Comparison of ENCODE assay signal across 1 cellular context in genomic region chr1:151909167-151910149, GRCh38.
A peak's percentile ranks its signal among the peaks of the same experiment; 100 is the strongest.
TF ChIP-seq lines count a peak whose summit lies in the region.

TSS of gene THEM4 (minus strand) at chr1:151909511. CDS start at chr1:151909458, 53 bp downstream.

TF ChIP-seq in HepG2, 621 proteins besides CTCF, POLR2A, EP300 and RAD21 (continued from another document and continues in another):
- TF ChIP-seq, protein P1, sequence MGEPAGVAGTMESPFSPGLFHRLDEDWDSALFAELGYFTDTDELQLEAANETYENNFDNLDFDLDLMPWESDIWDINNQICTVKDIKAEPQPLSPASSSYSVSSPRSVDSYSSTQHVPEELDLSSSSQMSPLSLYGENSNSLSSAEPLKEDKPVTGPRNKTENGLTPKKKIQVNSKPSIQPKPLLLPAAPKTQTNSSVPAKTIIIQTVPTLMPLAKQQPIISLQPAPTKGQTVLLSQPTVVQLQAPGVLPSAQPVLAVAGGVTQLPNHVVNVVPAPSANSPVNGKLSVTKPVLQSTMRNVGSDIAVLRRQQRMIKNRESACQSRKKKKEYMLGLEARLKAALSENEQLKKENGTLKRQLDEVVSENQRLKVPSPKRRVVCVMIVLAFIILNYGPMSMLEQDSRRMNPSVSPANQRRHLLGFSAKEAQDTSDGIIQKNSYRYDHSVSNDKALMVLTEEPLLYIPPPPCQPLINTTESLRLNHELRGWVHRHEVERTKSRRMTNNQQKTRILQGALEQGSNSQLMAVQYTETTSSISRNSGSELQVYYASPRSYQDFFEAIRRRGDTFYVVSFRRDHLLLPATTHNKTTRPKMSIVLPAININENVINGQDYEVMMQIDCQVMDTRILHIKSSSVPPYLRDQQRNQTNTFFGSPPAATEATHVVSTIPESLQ (CRISPR knock-in tag; conservative IDR thresholded peaks at IDR 0.05), result peak; percentile 64; the same call in 1 of the 2 replicates
- TF ChIP-seq, protein P2, sequence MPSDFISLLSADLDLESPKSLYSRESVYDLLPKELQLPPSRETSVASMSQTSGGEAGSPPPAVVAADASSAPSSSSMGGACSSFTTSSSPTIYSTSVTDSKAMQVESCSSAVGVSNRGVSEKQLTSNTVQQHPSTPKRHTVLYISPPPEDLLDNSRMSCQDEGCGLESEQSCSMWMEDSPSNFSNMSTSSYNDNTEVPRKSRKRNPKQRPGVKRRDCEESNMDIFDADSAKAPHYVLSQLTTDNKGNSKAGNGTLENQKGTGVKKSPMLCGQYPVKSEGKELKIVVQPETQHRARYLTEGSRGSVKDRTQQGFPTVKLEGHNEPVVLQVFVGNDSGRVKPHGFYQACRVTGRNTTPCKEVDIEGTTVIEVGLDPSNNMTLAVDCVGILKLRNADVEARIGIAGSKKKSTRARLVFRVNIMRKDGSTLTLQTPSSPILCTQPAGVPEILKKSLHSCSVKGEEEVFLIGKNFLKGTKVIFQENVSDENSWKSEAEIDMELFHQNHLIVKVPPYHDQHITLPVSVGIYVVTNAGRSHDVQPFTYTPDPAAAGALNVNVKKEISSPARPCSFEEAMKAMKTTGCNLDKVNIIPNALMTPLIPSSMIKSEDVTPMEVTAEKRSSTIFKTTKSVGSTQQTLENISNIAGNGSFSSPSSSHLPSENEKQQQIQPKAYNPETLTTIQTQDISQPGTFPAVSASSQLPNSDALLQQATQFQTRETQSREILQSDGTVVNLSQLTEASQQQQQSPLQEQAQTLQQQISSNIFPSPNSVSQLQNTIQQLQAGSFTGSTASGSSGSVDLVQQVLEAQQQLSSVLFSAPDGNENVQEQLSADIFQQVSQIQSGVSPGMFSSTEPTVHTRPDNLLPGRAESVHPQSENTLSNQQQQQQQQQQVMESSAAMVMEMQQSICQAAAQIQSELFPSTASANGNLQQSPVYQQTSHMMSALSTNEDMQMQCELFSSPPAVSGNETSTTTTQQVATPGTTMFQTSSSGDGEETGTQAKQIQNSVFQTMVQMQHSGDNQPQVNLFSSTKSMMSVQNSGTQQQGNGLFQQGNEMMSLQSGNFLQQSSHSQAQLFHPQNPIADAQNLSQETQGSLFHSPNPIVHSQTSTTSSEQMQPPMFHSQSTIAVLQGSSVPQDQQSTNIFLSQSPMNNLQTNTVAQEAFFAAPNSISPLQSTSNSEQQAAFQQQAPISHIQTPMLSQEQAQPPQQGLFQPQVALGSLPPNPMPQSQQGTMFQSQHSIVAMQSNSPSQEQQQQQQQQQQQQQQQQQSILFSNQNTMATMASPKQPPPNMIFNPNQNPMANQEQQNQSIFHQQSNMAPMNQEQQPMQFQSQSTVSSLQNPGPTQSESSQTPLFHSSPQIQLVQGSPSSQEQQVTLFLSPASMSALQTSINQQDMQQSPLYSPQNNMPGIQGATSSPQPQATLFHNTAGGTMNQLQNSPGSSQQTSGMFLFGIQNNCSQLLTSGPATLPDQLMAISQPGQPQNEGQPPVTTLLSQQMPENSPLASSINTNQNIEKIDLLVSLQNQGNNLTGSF (CRISPR knock-in tag; IDR thresholded peaks at IDR 0.05), result no peak
- TF ChIP-seq ATF5 (CRISPR knock-in tag; IDR thresholded peaks at IDR 0.05; ENCODE audit: low read depth) (no peak), ZNF251 (CRISPR knock-in tag; IDR thresholded peaks at IDR 0.05) (no peak), PLRG1 (conservative IDR thresholded peaks at IDR 0.05) (no peak), ZNF343 (CRISPR knock-in tag; IDR thresholded peaks at IDR 0.05) (0 out of 2 replicates have a peak, but pooled peaks have one; percentile 62), SAFB2 (CRISPR knock-in tag; IDR thresholded peaks at IDR 0.05; ENCODE audit: borderline replicate concordance, low read depth) (peak; percentile 84; the same call in 1 of the 2 replicates), BCLAF1 (IDR thresholded peaks at IDR 0.05) (no peak), BRD4 (CRISPR knock-in tag; IDR thresholded peaks at IDR 0.05) (peak; percentile 60; the same call in 1 of the 2 replicates), ZFP36L1 (CRISPR knock-in tag; IDR thresholded peaks at IDR 0.05) (peak; percentile 79; the same call in 1 of the 2 replicates), MEIS2 (CRISPR knock-in tag; IDR thresholded peaks at IDR 0.05) (peak; percentile 77; the same call in 1 of the 2 replicates), ZNF44 (CRISPR knock-in tag; IDR thresholded peaks at IDR 0.05) (no peak; the same call in 1 of the 2 replicates), ZNF652 (CRISPR knock-in tag; IDR thresholded peaks at IDR 0.05; ENCODE audit: borderline replicate concordance, low read depth) (peak; percentile 94), TAF1 (CRISPR knock-in tag; IDR thresholded peaks at IDR 0.05) (peak; percentile 76), ZNF34 (CRISPR knock-in tag; IDR thresholded peaks at IDR 0.05; ENCODE audit: borderline replicate concordance) (no peak), SKI (IDR thresholded peaks at IDR 0.05; ENCODE audit: partially characterized antibody) (peak; percentile 66), ZBTB40 (IDR thresholded peaks at IDR 0.05) (peak; percentile 79), ZBTB40 (CRISPR knock-in tag; IDR thresholded peaks at IDR 0.05) (peak; percentile 87), ZBTB8A (CRISPR knock-in tag; IDR thresholded peaks at IDR 0.05; ENCODE audit: borderline replicate concordance, low read depth) (no peak), ZNF383 (CRISPR knock-in tag; IDR thresholded peaks at IDR 0.05; ENCODE audit: borderline replicate concordance) (no peak), TEAD2 (CRISPR knock-in tag; IDR thresholded peaks at IDR 0.05) (no peak), ZNF777 (CRISPR knock-in tag; IDR thresholded peaks at IDR 0.05) (peak; percentile 59), ZNF501 (CRISPR knock-in tag; IDR thresholded peaks at IDR 0.05) (peak; percentile 92)
- TF ChIP-seq, protein P3, sequence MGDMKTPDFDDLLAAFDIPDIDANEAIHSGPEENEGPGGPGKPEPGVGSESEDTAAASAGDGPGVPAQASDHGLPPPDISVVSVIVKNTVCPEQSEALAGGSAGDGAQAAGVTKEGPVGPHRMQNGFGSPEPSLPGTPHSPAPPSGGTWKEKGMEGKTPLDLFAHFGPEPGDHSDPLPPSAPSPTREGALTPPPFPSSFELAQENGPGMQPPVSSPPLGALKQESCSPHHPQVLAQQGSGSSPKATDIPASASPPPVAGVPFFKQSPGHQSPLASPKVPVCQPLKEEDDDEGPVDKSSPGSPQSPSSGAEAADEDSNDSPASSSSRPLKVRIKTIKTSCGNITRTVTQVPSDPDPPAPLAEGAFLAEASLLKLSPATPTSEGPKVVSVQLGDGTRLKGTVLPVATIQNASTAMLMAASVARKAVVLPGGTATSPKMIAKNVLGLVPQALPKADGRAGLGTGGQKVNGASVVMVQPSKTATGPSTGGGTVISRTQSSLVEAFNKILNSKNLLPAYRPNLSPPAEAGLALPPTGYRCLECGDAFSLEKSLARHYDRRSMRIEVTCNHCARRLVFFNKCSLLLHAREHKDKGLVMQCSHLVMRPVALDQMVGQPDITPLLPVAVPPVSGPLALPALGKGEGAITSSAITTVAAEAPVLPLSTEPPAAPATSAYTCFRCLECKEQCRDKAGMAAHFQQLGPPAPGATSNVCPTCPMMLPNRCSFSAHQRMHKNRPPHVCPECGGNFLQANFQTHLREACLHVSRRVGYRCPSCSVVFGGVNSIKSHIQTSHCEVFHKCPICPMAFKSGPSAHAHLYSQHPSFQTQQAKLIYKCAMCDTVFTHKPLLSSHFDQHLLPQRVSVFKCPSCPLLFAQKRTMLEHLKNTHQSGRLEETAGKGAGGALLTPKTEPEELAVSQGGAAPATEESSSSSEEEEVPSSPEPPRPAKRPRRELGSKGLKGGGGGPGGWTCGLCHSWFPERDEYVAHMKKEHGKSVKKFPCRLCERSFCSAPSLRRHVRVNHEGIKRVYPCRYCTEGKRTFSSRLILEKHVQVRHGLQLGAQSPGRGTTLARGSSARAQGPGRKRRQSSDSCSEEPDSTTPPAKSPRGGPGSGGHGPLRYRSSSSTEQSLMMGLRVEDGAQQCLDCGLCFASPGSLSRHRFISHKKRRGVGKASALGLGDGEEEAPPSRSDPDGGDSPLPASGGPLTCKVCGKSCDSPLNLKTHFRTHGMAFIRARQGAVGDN (CRISPR knock-in tag; IDR thresholded peaks at IDR 0.05), result peak; percentile 97
- TF ChIP-seq, protein P4, sequence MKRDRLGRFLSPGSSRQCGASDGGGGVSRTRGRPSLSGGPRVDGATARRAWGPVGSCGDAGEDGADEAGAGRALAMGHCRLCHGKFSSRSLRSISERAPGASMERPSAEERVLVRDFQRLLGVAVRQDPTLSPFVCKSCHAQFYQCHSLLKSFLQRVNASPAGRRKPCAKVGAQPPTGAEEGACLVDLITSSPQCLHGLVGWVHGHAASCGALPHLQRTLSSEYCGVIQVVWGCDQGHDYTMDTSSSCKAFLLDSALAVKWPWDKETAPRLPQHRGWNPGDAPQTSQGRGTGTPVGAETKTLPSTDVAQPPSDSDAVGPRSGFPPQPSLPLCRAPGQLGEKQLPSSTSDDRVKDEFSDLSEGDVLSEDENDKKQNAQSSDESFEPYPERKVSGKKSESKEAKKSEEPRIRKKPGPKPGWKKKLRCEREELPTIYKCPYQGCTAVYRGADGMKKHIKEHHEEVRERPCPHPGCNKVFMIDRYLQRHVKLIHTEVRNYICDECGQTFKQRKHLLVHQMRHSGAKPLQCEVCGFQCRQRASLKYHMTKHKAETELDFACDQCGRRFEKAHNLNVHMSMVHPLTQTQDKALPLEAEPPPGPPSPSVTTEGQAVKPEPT (CRISPR knock-in tag; IDR thresholded peaks at IDR 0.05; ENCODE audit: low read depth), result peak; percentile 63; the same call in 1 of the 2 replicates
